In genomic region chr17:6269474-6269873, GRCh38 we compare ENCODE assay signal across 9 cellular contexts.
DNase-seq lines count a peak whose midpoint lies in the region; ATAC-seq and TF ChIP-seq lines count a peak whose summit lies in the region.
"Had no signal": no experiment of that assay in that cellular context is flagged by ENCODE, and none has a peak within 500 bp of the region (broad histone marks: within the 10 kb centered on the region; RNA-seq: fewer than 3 reads in every experiment).

No MANE protein-coding gene starts in this region.

- intact Hi-C loops in MCF 10A (cut with micrococcal nuclease) (no loop called here), breast epithelium (cut with DNase I; ENCODE audit: low total_unique reads) (loop anchor here (2.0 kb wide), 1 partner anchor 49 kb away; no protein-coding TSS in a partner anchor)

- no peak overlapping the region for H3K27ac Mint-ChIP-seq in MCF 10A (ENCODE audit: low read depth, unreplicated experiment)
- no peak overlapping the region for H3K27ac Mint-ChIP-seq in natural killer cell treated with Interleukin-12 subunit alpha and Interleukin-12 subunit beta and Interleukin-15 and Interleukin-18, amount 100 ng/mL, for 72 hours
- H3K27ac Mint-ChIP-seq: CD4-positive, alpha-beta memory T cell had no signal

- no peak for ATAC-seq in activated CD4-positive, CD25-positive, alpha-beta regulatory T cell treated with anti-CD3 and anti-CD28 coated beads, Interleukin-2, amount 50 U/mL, for 24 hours
- no peak for ATAC-seq in HG03095 (IDR thresholded peaks at IDR 0.05; ENCODE audit: unreplicated experiment)
- no peak for ATAC-seq in natural killer cell treated with Interleukin-12 subunit alpha and Interleukin-12 subunit beta and Interleukin-15 and Interleukin-18, amount 100 ng/mL, for 72 hours

- H3K4me3 ChIP-seq in breast epithelium = no peak overlapping the region

- TF ChIP-seq CTCF in MCF 10A (IDR thresholded peaks at IDR 0.05; ENCODE audit: unreplicated experiment) (no peak), breast epithelium (IDR thresholded peaks at IDR 0.05) (no peak)

- no peak for TF ChIP-seq POLR2A in breast epithelium (IDR thresholded peaks at IDR 0.05)

- peak; percentile 62 for DNase-seq in MCF 10A (ENCODE audit: unreplicated experiment)
- DNase-seq in breast epithelium (ENCODE audit: low spot score in 2 of 2) = no peak
- peak; percentile 25 for DNase-seq in SK-MEL-5 (ENCODE audit: low read depth, low spot score)
- DNase-seq in fibroblast of peridontal ligament (ENCODE audit: extremely low read depth) = peak; percentile 50
- DNase-seq in stimulated activated CD8-positive, alpha-beta memory T cell treated with anti-CD3 and anti-CD28 coated beads, Interleukin-4, amount 100 ng/mL, for 48 hours = peak; percentile 48
- no peak for DNase-seq in natural killer cell treated with Interleukin-12 subunit alpha and Interleukin-12 subunit beta and Interleukin-15 and Interleukin-18, amount 100 ng/mL, for 72 hours (ENCODE audit: low spot score)

- POLR2A ChIA-PET in MCF 10A (lab: Yijun Ruan, JAX) = interaction anchor here (0.6 to 0.9 kb wide), 3 partner anchors 14 to 1070 kb away, joined by 3 to 4 read pairs (median 3); no protein-coding TSS in a partner anchor

- no peaks in the 10 kb centered on the region for H3K36me3 ChIP-seq in breast epithelium

- no peak overlapping the region for H3K4me3 Mint-ChIP-seq in MCF 10A (ENCODE audit: unreplicated experiment)
- H3K4me3 Mint-ChIP-seq in natural killer cell treated with Interleukin-12 subunit alpha and Interleukin-12 subunit beta and Interleukin-15 and Interleukin-18, amount 100 ng/mL, for 72 hours = no peak overlapping the region
- H3K4me3 Mint-ChIP-seq: CD4-positive, alpha-beta memory T cell had no signal

- peaks cover 0 to 11% of the 10 kb centered on the region in 2 donors for H3K9me3 ChIP-seq in breast epithelium

- H3K36me3 Mint-ChIP-seq in MCF 10A (ENCODE audit: insufficient read depth, unreplicated experiment) = no peaks in the 10 kb centered on the region
- H3K36me3 Mint-ChIP-seq in natural killer cell treated with Interleukin-12 subunit alpha and Interleukin-12 subunit beta and Interleukin-15 and Interleukin-18, amount 100 ng/mL, for 72 hours = no peaks in the 10 kb centered on the region
- H3K36me3 Mint-ChIP-seq: CD4-positive, alpha-beta memory T cell had no signal

- no peaks in the 10 kb centered on the region for H3K4me1 ChIP-seq in breast epithelium

- H3K27me3 Mint-ChIP-seq in MCF 10A (ENCODE audit: insufficient read depth, unreplicated experiment) = peaks cover 66% of the 10 kb centered on the region
- peaks cover 8 to 12% of the 10 kb centered on the region in 2 donors for H3K27me3 Mint-ChIP-seq in natural killer cell treated with Interleukin-12 subunit alpha and Interleukin-12 subunit beta and Interleukin-15 and Interleukin-18, amount 100 ng/mL, for 72 hours

- in situ Hi-C loops in SK-MEL-5 (cut with HindIII; ENCODE audit: low pct_unique_long_range_greater_than_20kb, low sequenced_read_pairs) = no loop called here

- no peak overlapping the region for H3K27ac ChIP-seq in breast epithelium

- CTCF ChIA-PET in MCF 10A (lab: Yijun Ruan, JAX) = interaction anchor here (0.8 to 0.9 kb wide), 2 partner anchors 201 to 653 kb away, joined by 4 read pairs; no protein-coding TSS in a partner anchor

- peaks cover 6% of the 10 kb centered on the region for H3K9me3 Mint-ChIP-seq in MCF 10A (ENCODE audit: unreplicated experiment)
- H3K9me3 Mint-ChIP-seq in natural killer cell treated with Interleukin-12 subunit alpha and Interleukin-12 subunit beta and Interleukin-15 and Interleukin-18, amount 100 ng/mL, for 72 hours = peaks cover 10% of the 10 kb centered on the region

- BruUV-seq in MCF 10A (replicated peaks; lab: Mats Ljungman, UMichigan) = no TSS peak

- no peaks in the 10 kb centered on the region for H3K4me1 Mint-ChIP-seq in MCF 10A (ENCODE audit: insufficient read depth, unreplicated experiment)
- H3K4me1 Mint-ChIP-seq in natural killer cell treated with Interleukin-12 subunit alpha and Interleukin-12 subunit beta and Interleukin-15 and Interleukin-18, amount 100 ng/mL, for 72 hours (ENCODE audit: low read depth in 2 of 2) = no peaks in the 10 kb centered on the region
- H3K4me1 Mint-ChIP-seq: CD4-positive, alpha-beta memory T cell had no signal

- H3K27me3 ChIP-seq in breast epithelium = no peaks in the 10 kb centered on the region

Comparison
In these comparisons a context has a peak if more than half of its experiments do, and no peak if none do; other contexts are left out.
1. DNase-seq: peak in MCF 10A (single experiment), SK-MEL-5 (single experiment), fibroblast of peridontal ligament (single experiment) and stimulated activated CD8-positive, alpha-beta memory T cell treated with anti-CD3 and anti-CD28 coated beads, Interleukin-4, amount 100 ng/mL, for 48 hours (single experiment); none in breast epithelium (0 of 2) and natural killer cell treated with Interleukin-12 subunit alpha and Interleukin-12 subunit beta and Interleukin-15 and Interleukin-18, amount 100 ng/mL, for 72 hours (single experiment).